In genomic region chr1:8358241-8358896, GRCh38 we compare ENCODE assay signal across 27 cellular contexts. TPM values are rescaled to one million over a fixed set of nuclear protein-coding genes. Genes with fewer than 3 reads are reported as not detected.
A peak's percentile ranks its signal among the peaks of the same experiment; 100 is the strongest.
DNase-seq lines count a peak whose midpoint lies in the region; TF ChIP-seq lines count a peak whose summit lies in the region.
"Had no signal": no experiment of that assay in that cellular context is flagged by ENCODE, and none has a peak within 500 bp of the region (broad histone marks: within the 10 kb centered on the region; RNA-seq: fewer than 3 reads in every experiment).

No MANE protein-coding gene starts in this region.

- H3K36me3 ChIP-seq in endodermal cell (ENCODE audit: control insufficient read depth, insufficient read depth, low read length) (peaks cover 78% of the 10 kb centered on the region), neuronal stem cell (replicated peaks in 1 of 2; ENCODE audit: control insufficient read depth in 2 of 2, insufficient read depth in 2 of 2, low read length in 2 of 2) (peaks cover 78 to 92% of the 10 kb centered on the region in 2 donors)

- no peak overlapping the region for H3K4me2 ChIP-seq in neuronal stem cell (ENCODE audit: insufficient read depth, low read length, poor library complexity, severe bottlenecking)

- no peaks in the 10 kb centered on the region for H3K4me1 ChIP-seq in endodermal cell (ENCODE audit: control insufficient read depth, insufficient read depth, low read length)
- H3K4me1 ChIP-seq in neuronal stem cell (ENCODE audit: control insufficient read depth in 2 of 2, insufficient read depth in 1 of 2, low read depth in 1 of 2, low read length in 2 of 2) = peaks cover 0 to 3% of the 10 kb centered on the region in 2 donors
- H3K4me1 ChIP-seq: colonic mucosa had no signal

- peak overlapping the region; percentile 61 for H3K27ac Mint-ChIP-seq in endodermal cell
- no peak overlapping the region for H3K27ac Mint-ChIP-seq in type B pancreatic cell
- H3K27ac Mint-ChIP-seq: activated naive CD4-positive, alpha-beta T cell treated with anti-CD3 and anti-CD28 coated beads for 36 hours; CD4-positive, alpha-beta T cell; HFFc6 had no signal

- H3K27me3 Mint-ChIP-seq in endodermal cell (ENCODE audit: insufficient read depth) (no peaks in the 10 kb centered on the region), type B pancreatic cell (no peaks in the 10 kb centered on the region)
- H3K27me3 Mint-ChIP-seq: activated T-cell treated with anti-CD3 and anti-CD28 coated beads, Interleukin-2, amount 50 U/mL, for 24 hours; CD4-positive, alpha-beta T cell; naive thymus-derived CD4-positive, alpha-beta T cell had no signal

- no peak overlapping the region for H3K4me3 Mint-ChIP-seq in endodermal cell
- H3K4me3 Mint-ChIP-seq in type B pancreatic cell = no peak overlapping the region
- H3K4me3 Mint-ChIP-seq: activated naive CD4-positive, alpha-beta T cell treated with anti-CD3 and anti-CD28 coated beads for 36 hours; activated T-cell treated with anti-CD3 and anti-CD28 coated beads, Interleukin-2, amount 50 U/mL, for 24 hours; CD4-positive, alpha-beta T cell; HFFc6; naive thymus-derived CD4-positive, alpha-beta T cell had no signal

- H2BK5ac ChIP-seq in neuronal stem cell (ENCODE audit: low read length) = peak overlapping the region; percentile 10

- no peaks in the 10 kb centered on the region for H3K4me1 Mint-ChIP-seq in endodermal cell
- peaks cover 7% of the 10 kb centered on the region for H3K4me1 Mint-ChIP-seq in type B pancreatic cell (ENCODE audit: unreplicated experiment)

- peaks cover 55% of the 10 kb centered on the region for H3K36me3 Mint-ChIP-seq in endodermal cell (ENCODE audit: low read depth)
- H3K36me3 Mint-ChIP-seq in type B pancreatic cell = peaks cover 15% of the 10 kb centered on the region

- H3K27me3 ChIP-seq in endodermal cell (ENCODE audit: control insufficient read depth, insufficient read depth, low read length, poor library complexity, severe bottlenecking) = no peaks in the 10 kb centered on the region
- no peaks in the 10 kb centered on the region for H3K27me3 ChIP-seq in neuronal stem cell (ENCODE audit: control insufficient read depth in 3 of 3, insufficient read depth in 3 of 3, low read depth in 1 of 3, low read length in 3 of 3)
- H3K27me3 ChIP-seq: colonic mucosa, esophagus squamous epithelium, suprapubic skin had no signal

- H3K9me3 ChIP-seq in endodermal cell (ENCODE audit: control insufficient read depth, low read length) = no peaks in the 10 kb centered on the region
- H3K9me3 ChIP-seq in neuronal stem cell (replicated peaks in 1 of 2; ENCODE audit: control insufficient read depth in 2 of 2, insufficient read depth in 1 of 2, low read depth in 1 of 2, low read length in 2 of 2) = peaks cover 0 to 3% of the 10 kb centered on the region in 2 donors
- H3K9me3 ChIP-seq: colonic mucosa, esophagus squamous epithelium, suprapubic skin had no signal

- no peak overlapping the region for H2BK12ac ChIP-seq in neuronal stem cell (ENCODE audit: low read length)

- peak; percentile 59 for DNase-seq in activated effector memory CD4-positive, alpha-beta T cell treated with anti-CD3 and anti-CD28 coated beads, Interleukin-2, amount 50 U/mL, for 16 hours
- DNase-seq in activated effector memory CD4-positive, alpha-beta T cell treated with Interleukin-2 at 50 U/mL for 16 hours = no peak
- DNase-seq in endodermal cell (no peak), neuronal stem cell (ENCODE audit: low spot score) (no peak), type B pancreatic cell (ENCODE audit: extremely low spot score, unreplicated experiment) (peak; percentile 66), GM10266 (ENCODE audit: extremely low spot score) (no peak), amygdala (lab: John Stamatoyannopoulos, UW) (no peak), Ammon's horn (ENCODE audit: low spot score) (no peak)
- DNase-seq: activated naive CD4-positive, alpha-beta T cell treated with anti-CD3 and anti-CD28 coated beads for 36 hours; activated T-cell treated with anti-CD3 and anti-CD28 coated beads, Interleukin-2, amount 50 U/mL, for 24 hours; CD4-positive, alpha-beta T cell; colonic mucosa; effector memory CD4-positive, alpha-beta T cell; esophagus squamous epithelium; foreskin melanocyte; HFFc6; midbrain; naive thymus-derived CD4-positive, alpha-beta T cell; NCI-H1436 treated with DMSO at 0.1 percent for 48 hours; NCI-H2107; NCI-H446; NCI-H774; retina; stimulated activated CD4-positive, alpha-beta T cell treated with anti-CD3 and anti-CD28 coated beads, Interleukin-2, amount 100 ng/mL, for 48 hours; T-helper 1 cell had no signal

- no peak overlapping the region for H4K8ac ChIP-seq in neuronal stem cell (ENCODE audit: low read depth, low read length)

- no peak overlapping the region for H3K4me3 ChIP-seq in endodermal cell (ENCODE audit: low read length)
- peak overlapping the region in 1 of 2 donors; percentile 29 for H3K4me3 ChIP-seq in neuronal stem cell (ENCODE audit: low read length in 2 of 2)
- H3K4me3 ChIP-seq: colonic mucosa, esophagus squamous epithelium, suprapubic skin had no signal

- no peak overlapping the region for H2AK5ac ChIP-seq in neuronal stem cell (ENCODE audit: low read depth, low read length)

- peak overlapping the region; percentile 85 for H3K23ac ChIP-seq in neuronal stem cell (ENCODE audit: low read depth, low read length, poor library complexity)

- no peak overlapping the region for H3K18ac ChIP-seq in neuronal stem cell (ENCODE audit: low read length)

- H2BK120ac ChIP-seq in neuronal stem cell (ENCODE audit: low read depth, low read length) = no peak overlapping the region

- peak overlapping the region; percentile 47 for H3K14ac ChIP-seq in neuronal stem cell (ENCODE audit: low read length)

- no peak for TF ChIP-seq CTCF in endodermal cell (conservative IDR thresholded peaks at IDR 0.05)
- TF ChIP-seq CTCF in type B pancreatic cell (conservative IDR thresholded peaks at IDR 0.05) = no peak
- no peak for TF ChIP-seq CTCF in GM10266 (IDR thresholded peaks at IDR 0.05; ENCODE audit: control insufficient read depth, insufficient read depth, low read depth, missing control alignments)

- H2BK15ac ChIP-seq in neuronal stem cell (ENCODE audit: low read length) = no peak overlapping the region

- no peak overlapping the region for H4K91ac ChIP-seq in neuronal stem cell (ENCODE audit: low read depth, low read length, poor library complexity)

- no peak overlapping the region for H2AFZ ChIP-seq in neuronal stem cell (ENCODE audit: low read length)

- no peak overlapping the region for H3K9ac ChIP-seq in endodermal cell (ENCODE audit: extremely low read depth, low read length, poor library complexity, severe bottlenecking)
- H3K9ac ChIP-seq in neuronal stem cell (ENCODE audit: low read depth, low read length, poor library complexity) = no peak overlapping the region

- WGBS in endodermal cell (ENCODE audit: insufficient coverage in 1 of 2, insufficient read length in 1 of 2), 2 experiments = 97 to 98% methylated on average over 31 to 46 of the region's 46 CpGs
- WGBS in neuronal stem cell (ENCODE audit: extremely low coverage in 2 of 2, insufficient read length in 2 of 2, insufficient replicate concordance in 1 of 2), 2 donors = no CpG with 5 or more reads among the region's 46 CpGs

- H3K9me3 Mint-ChIP-seq in endodermal cell = no peaks in the 10 kb centered on the region
- H3K9me3 Mint-ChIP-seq in type B pancreatic cell = no peaks in the 10 kb centered on the region
- H3K9me3 Mint-ChIP-seq: activated naive CD4-positive, alpha-beta T cell treated with anti-CD3 and anti-CD28 coated beads for 36 hours; activated T-cell treated with anti-CD3 and anti-CD28 coated beads, Interleukin-2, amount 50 U/mL, for 24 hours; CD4-positive, alpha-beta T cell; HFFc6 had no signal

- H3K79me1 ChIP-seq in neuronal stem cell (ENCODE audit: low read depth, low read length) = peaks cover 38% of the 10 kb centered on the region

- no peak overlapping the region for H3K27ac ChIP-seq in endodermal cell (ENCODE audit: low read depth, low read length)
- no peak overlapping the region for H3K27ac ChIP-seq in neuronal stem cell (replicated peaks; ENCODE audit: low read length)
- H3K27ac ChIP-seq: colonic mucosa, suprapubic skin had no signal

- H3K4ac ChIP-seq in neuronal stem cell (ENCODE audit: low read length) = no peak overlapping the region

RNA-seq across cellular contexts. Expression of gene SLC45A1, which starts 40.5 kb away (rescaled TPM):
- total RNA-seq in endodermal cell (under 1 TPM in 1 of 2 donors, not detected in 1; 0.42 TPM), type B pancreatic cell (ENCODE audit: low replicate concordance) (0.67 and 2.7 TPM in 2 replicates)
- 2.4 TPM for polyA plus RNA-seq in endodermal cell (2013, experiment 1 of 2)
- 2.3 TPM for polyA plus RNA-seq in endodermal cell (2013, experiment 2 of 2)
- 1.7 TPM for polyA plus RNA-seq in neuronal stem cell (2013, experiment 1 of 2)
- 1.7 TPM for polyA plus RNA-seq in neuronal stem cell (2013, experiment 2 of 2)
- total RNA-seq: SK-MEL-5 had no signal

Comparison
In these comparisons a context has a peak if more than half of its experiments do, and no peak if none do; other contexts are left out.
1. DNase-seq: peak in activated effector memory CD4-positive, alpha-beta T cell treated with anti-CD3 and anti-CD28 coated beads, Interleukin-2, amount 50 U/mL, for 16 hours (single experiment) and type B pancreatic cell (single experiment); none in activated effector memory CD4-positive, alpha-beta T cell treated with Interleukin-2 at 50 U/mL for 16 hours (single experiment), endodermal cell (single experiment), neuronal stem cell (single experiment), GM10266 (single experiment), amygdala (0 of 56) and Ammon's horn (single experiment).